Comparison of ENCODE assay signal across 19 cellular contexts in genomic region chr1:199161766-199162303, GRCh38.
DNase-seq lines count a peak whose midpoint lies in the region; TF ChIP-seq lines count a peak whose summit lies in the region.
"Had no signal": no experiment of that assay in that cellular context is flagged by ENCODE, and none has a peak within 500 bp of the region (broad histone marks: within the 10 kb centered on the region; RNA-seq: fewer than 3 reads in every experiment).

No MANE protein-coding gene starts in this region.

- no peaks in the 10 kb centered on the region for H3K36me3 ChIP-seq in Loucy (ENCODE audit: insufficient read depth, low read length)
- no peaks in the 10 kb centered on the region for H3K36me3 ChIP-seq in vagina
- no peaks in the 10 kb centered on the region for H3K36me3 ChIP-seq in Peyer's patch
- H3K36me3 ChIP-seq: ascending aorta had no signal

- TF ChIP-seq CTCF in Loucy (conservative IDR thresholded peaks at IDR 0.05; ENCODE audit: low read length): no peak
- TF ChIP-seq CTCF in vagina (IDR thresholded peaks at IDR 0.05): no peak
- TF ChIP-seq CTCF in GM20000 (IDR thresholded peaks at IDR 0.05; ENCODE audit: extremely low read depth, missing control alignments): no peak
- no peak for TF ChIP-seq CTCF in Peyer's patch (IDR thresholded peaks at IDR 0.05)

- peak overlapping the region; percentile 29 for H3K27ac Mint-ChIP-seq in activated naive CD4-positive, alpha-beta T cell treated with anti-CD3 and anti-CD28 coated beads for 36 hours
- H3K27ac Mint-ChIP-seq in stimulated activated naive CD8-positive, alpha-beta T cell treated with anti-CD3 and anti-CD28 coated beads, Interleukin-15, Interleukin-2, amounts not matched to agents 100 ng/mL and 50 ng/mL, for 24 hours: peak overlapping the region; percentile 80
- H3K27ac Mint-ChIP-seq: activated CD4-positive, alpha-beta memory T cell treated with anti-CD3 and anti-CD28 coated beads for 36 hours; nephron progenitor cell had no signal

- CTCF ChIA-PET in activated naive CD4-positive, alpha-beta T cell treated with anti-CD3 and anti-CD28 coated beads for 36 hours (lab: Charles Lee): interaction anchor here (0.6 kb wide), 1 partner anchor 1161 kb away, joined by 3 read pairs; no protein-coding TSS in a partner anchor

- peak overlapping the region; percentile 72 for H2AFZ ChIP-seq in Loucy (ENCODE audit: low read length)
- H2AFZ ChIP-seq: PC-9 had no signal

- no peaks in the 10 kb centered on the region for H3F3A ChIP-seq in Loucy (ENCODE audit: low read depth)

- no peak overlapping the region for H3K4me3 Mint-ChIP-seq in activated naive CD4-positive, alpha-beta T cell treated with anti-CD3 and anti-CD28 coated beads for 36 hours
- H3K4me3 Mint-ChIP-seq in stimulated activated naive CD8-positive, alpha-beta T cell treated with anti-CD3 and anti-CD28 coated beads, Interleukin-15, Interleukin-2, amounts not matched to agents 100 ng/mL and 50 ng/mL, for 24 hours: no peak overlapping the region
- H3K4me3 Mint-ChIP-seq: activated CD4-positive, alpha-beta memory T cell treated with anti-CD3 and anti-CD28 coated beads for 36 hours; nephron progenitor cell had no signal

- no peaks in the 10 kb centered on the region for H3K9me3 Mint-ChIP-seq in activated naive CD4-positive, alpha-beta T cell treated with anti-CD3 and anti-CD28 coated beads for 36 hours
- no peaks in the 10 kb centered on the region for H3K9me3 Mint-ChIP-seq in stimulated activated naive CD8-positive, alpha-beta T cell treated with anti-CD3 and anti-CD28 coated beads, Interleukin-15, Interleukin-2, amounts not matched to agents 100 ng/mL and 50 ng/mL, for 24 hours
- H3K9me3 Mint-ChIP-seq: activated CD4-positive, alpha-beta memory T cell treated with anti-CD3 and anti-CD28 coated beads for 36 hours; CD8-positive, alpha-beta memory T cell; nephron progenitor cell had no signal

- no peaks in the 10 kb centered on the region for H3K79me2 ChIP-seq in Loucy (ENCODE audit: insufficient read depth, low read length)

- no peaks in the 10 kb centered on the region for H3K9me2 ChIP-seq in Loucy (replicated peaks; ENCODE audit: low read depth, low read length)

- no peaks in the 10 kb centered on the region for H3K9me3 ChIP-seq in Loucy (ENCODE audit: insufficient read depth, low read depth, low read length)
- no peaks in the 10 kb centered on the region for H3K9me3 ChIP-seq in vagina
- no peaks in the 10 kb centered on the region for H3K9me3 ChIP-seq in Peyer's patch
- H3K9me3 ChIP-seq: ascending aorta had no signal

- H4K20me1 ChIP-seq in Loucy (ENCODE audit: insufficient read depth, low read length, poor library complexity, severe bottlenecking): no peaks in the 10 kb centered on the region

- H3K4me1 Mint-ChIP-seq in activated naive CD4-positive, alpha-beta T cell treated with anti-CD3 and anti-CD28 coated beads for 36 hours (ENCODE audit: low read depth): peaks cover 21% of the 10 kb centered on the region
- peaks cover 44% of the 10 kb centered on the region for H3K4me1 Mint-ChIP-seq in stimulated activated naive CD8-positive, alpha-beta T cell treated with anti-CD3 and anti-CD28 coated beads, Interleukin-15, Interleukin-2, amounts not matched to agents 100 ng/mL and 50 ng/mL, for 24 hours (ENCODE audit: low read depth)

- peak overlapping the region; percentile 31 for H3K4me3 ChIP-seq in Loucy (ENCODE audit: low read length, poor library complexity, severe bottlenecking)
- H3K4me3 ChIP-seq in vagina: no peak overlapping the region
- H3K4me3 ChIP-seq in Peyer's patch: no peak overlapping the region
- H3K4me3 ChIP-seq: ascending aorta, PC-9 had no signal

- no peaks in the 10 kb centered on the region for H3K27me3 ChIP-seq in Loucy (ENCODE audit: insufficient read depth, low read length, poor library complexity, severe bottlenecking)
- no peaks in the 10 kb centered on the region for H3K27me3 ChIP-seq in vagina
- no peaks in the 10 kb centered on the region for H3K27me3 ChIP-seq in Peyer's patch
- H3K27me3 ChIP-seq: ascending aorta had no signal

- TF ChIP-seq POLR2A in vagina (IDR thresholded peaks at IDR 0.05) (no peak), Peyer's patch (IDR thresholded peaks at IDR 0.05) (no peak)

- H3K27ac ChIP-seq in vagina (no peak overlapping the region), Peyer's patch (no peak overlapping the region)
- H3K27ac ChIP-seq: ascending aorta, KMS-11, PC-9 had no signal

- H3K9ac ChIP-seq in Loucy (ENCODE audit: low read depth, low read length, poor library complexity, severe bottlenecking): no peak overlapping the region
- H3K9ac ChIP-seq: KMS-11 had no signal

- no peaks in the 10 kb centered on the region for H3K36me3 Mint-ChIP-seq in activated naive CD4-positive, alpha-beta T cell treated with anti-CD3 and anti-CD28 coated beads for 36 hours (ENCODE audit: low read depth)
- no peaks in the 10 kb centered on the region for H3K36me3 Mint-ChIP-seq in stimulated activated naive CD8-positive, alpha-beta T cell treated with anti-CD3 and anti-CD28 coated beads, Interleukin-15, Interleukin-2, amounts not matched to agents 100 ng/mL and 50 ng/mL, for 24 hours (ENCODE audit: low read depth)
- H3K36me3 Mint-ChIP-seq: activated CD4-positive, alpha-beta memory T cell treated with anti-CD3 and anti-CD28 coated beads for 36 hours had no signal

- intact Hi-C loops in activated naive CD4-positive, alpha-beta T cell treated with anti-CD3 and anti-CD28 coated beads for 36 hours (cut with micrococcal nuclease): loop anchor here (1.0 kb wide), 2 partner anchors 11 to 64 kb away; no protein-coding TSS in a partner anchor
- intact Hi-C loops in vagina (cut with DNase I): no loop called here

- peaks cover 49% of the 10 kb centered on the region for H3K4me1 ChIP-seq in Loucy (ENCODE audit: insufficient read depth, low read length, poor library complexity, severe bottlenecking)
- no peaks in the 10 kb centered on the region for H3K4me1 ChIP-seq in vagina
- H3K4me1 ChIP-seq in Peyer's patch: no peaks in the 10 kb centered on the region
- H3K4me1 ChIP-seq: ascending aorta had no signal

- peak; percentile 11 for DNase-seq in activated naive CD4-positive, alpha-beta T cell treated with anti-CD3 and anti-CD28 coated beads for 36 hours
- DNase-seq in activated naive CD4-positive, alpha-beta T cell treated with anti-CD3 and anti-CD28 coated beads, Interleukin-2, amount 50 U/mL, for 16 hours: no peak
- DNase-seq in cerebellar cortex (ENCODE audit: low spot score) (peak; percentile 79), vagina (ENCODE audit: extremely low spot score in 2 of 2) (no peak), GM20000 (ENCODE audit: low spot score) (no peak), Peyer's patch (no peak)
- DNase-seq: activated CD4-positive, alpha-beta memory T cell treated with anti-CD3 and anti-CD28 coated beads for 36 hours; activated effector memory CD4-positive, alpha-beta T cell treated with Interleukin-2 at 50 U/mL for 16 hours; CD8-positive, alpha-beta memory T cell; hippocampal formation; mesendoderm; NCI-H1105 treated with DMSO at 0.1 percent for 48 hours; NCI-H526 treated with DMSO at 0.1 percent for 48 hours; nephron progenitor cell; PC-9 had no signal

- peak overlapping the region; percentile 68 for H3K4me2 ChIP-seq in Loucy (ENCODE audit: low read depth, low read length, poor library complexity, severe bottlenecking)
- H3K4me2 ChIP-seq: KMS-11, PC-9 had no signal

- H3K27me3 Mint-ChIP-seq in activated naive CD4-positive, alpha-beta T cell treated with anti-CD3 and anti-CD28 coated beads for 36 hours (ENCODE audit: low read depth): no peaks in the 10 kb centered on the region
- peaks cover under 1% of the 10 kb centered on the region for H3K27me3 Mint-ChIP-seq in stimulated activated naive CD8-positive, alpha-beta T cell treated with anti-CD3 and anti-CD28 coated beads, Interleukin-15, Interleukin-2, amounts not matched to agents 100 ng/mL and 50 ng/mL, for 24 hours
- H3K27me3 Mint-ChIP-seq: activated CD4-positive, alpha-beta memory T cell treated with anti-CD3 and anti-CD28 coated beads for 36 hours; CD8-positive, alpha-beta memory T cell had no signal

Comparison
In these comparisons a context has a peak if more than half of its experiments do, and no peak if none do; other contexts are left out.
1. DNase-seq: peak in activated naive CD4-positive, alpha-beta T cell treated with anti-CD3 and anti-CD28 coated beads for 36 hours (single experiment) and cerebellar cortex (single experiment); none in activated naive CD4-positive, alpha-beta T cell treated with anti-CD3 and anti-CD28 coated beads, Interleukin-2, amount 50 U/mL, for 16 hours (single experiment), vagina (0 of 2), GM20000 (single experiment) and Peyer's patch (0 of 3).